ENCODE assay signal across 10 cellular contexts in genomic region chr4:41339812-41340809, GRCh38.
DNase-seq lines count a peak whose midpoint lies in the region; ATAC-seq and TF ChIP-seq lines count a peak whose summit lies in the region.
"Had no signal": no experiment of that assay in that cellular context is flagged by ENCODE, and none has a peak within 500 bp of the region (broad histone marks: within the 10 kb centered on the region; RNA-seq: fewer than 3 reads in every experiment).

No MANE protein-coding gene starts in this region.

- TF ChIP-seq POLR2A in right lobe of liver (IDR thresholded peaks at IDR 0.05): no peak

- intact Hi-C loops in right lobe of liver (cut with DNase I): no loop called here

- ATAC-seq in right lobe of liver: peak; percentile 44 to 69 (median 58)
- ATAC-seq in HG03378 (IDR thresholded peaks at IDR 0.05; ENCODE audit: unreplicated experiment): no peak

- no peaks in the 10 kb centered on the region for H3K36me3 ChIP-seq in right lobe of liver
- H3K36me3 ChIP-seq in effector memory CD4-positive, alpha-beta T cell (ENCODE audit: control insufficient read depth, insufficient read depth, low read length): no peaks in the 10 kb centered on the region

- DNase-seq in AG09309 (ENCODE audit: low read depth) (peak; percentile 84), NCI-H1694 treated with DMSO at 0.1 percent for 48 hours (lab: John Stamatoyannopoulos, UW) (peak; percentile 44), coronary artery (ENCODE audit: low spot score) (no peak), right lobe of liver (no peak), NK-92 (lab: John Stamatoyannopoulos, UW; ENCODE audit: unreplicated experiment) (no peak), DMS153 treated with DMSO at 0.1 percent for 48 hours (lab: John Stamatoyannopoulos, UW; ENCODE audit: unreplicated experiment) (no peak)
- DNase-seq in effector memory CD4-positive, alpha-beta T cell: no peak
- DNase-seq: stimulated activated CD4-positive, alpha-beta T cell treated with anti-CD3 and anti-CD28 coated beads, Interleukin-4, amount 100 ng/mL, for 1 hour had no signal

- no peaks in the 10 kb centered on the region for H3K9me3 ChIP-seq in right lobe of liver
- no peaks in the 10 kb centered on the region for H3K9me3 ChIP-seq in effector memory CD4-positive, alpha-beta T cell (ENCODE audit: control insufficient read depth, low read length)
- H3K9me3 ChIP-seq: Caco-2 had no signal

- WGBS in right lobe of liver (ENCODE audit: insufficient coverage, low coverage, low lambda C conversion rate, missing lambda C conversion rate): 60% methylated on average over 9 of the region's 10 CpGs

- H3K27ac ChIP-seq in coronary artery (no peak overlapping the region), right lobe of liver (no peak overlapping the region)
- H3K27ac ChIP-seq in effector memory CD4-positive, alpha-beta T cell (ENCODE audit: insufficient read depth, low read length, poor library complexity, severe bottlenecking): no peak overlapping the region

- TF ChIP-seq CTCF in AG09309 (IDR thresholded peaks at IDR 0.05; ENCODE audit: control insufficient read depth, insufficient read depth, low read depth, low read length, missing control alignments) (peak; percentile 15), coronary artery (IDR thresholded peaks at IDR 0.05) (peak; percentile 11), right lobe of liver (IDR thresholded peaks at IDR 0.05) (peak in 2 of 4 donors; percentile 12 to 33)

- H3K4me1 ChIP-seq in right lobe of liver: no peaks in the 10 kb centered on the region
- H3K4me1 ChIP-seq in effector memory CD4-positive, alpha-beta T cell (ENCODE audit: control insufficient read depth, insufficient read depth, low read length, poor library complexity, severe bottlenecking): no peaks in the 10 kb centered on the region
- H3K4me1 ChIP-seq: Caco-2 had no signal

- no peaks in the 10 kb centered on the region for H3K27me3 ChIP-seq in right lobe of liver
- H3K27me3 ChIP-seq in effector memory CD4-positive, alpha-beta T cell (replicated peaks; ENCODE audit: control insufficient read depth, insufficient read depth, low read length, poor library complexity, severe bottlenecking): no peaks in the 10 kb centered on the region

- H3K4me3 ChIP-seq in AG09309 (ENCODE audit: control insufficient read depth, low read depth, low read length) (no peak overlapping the region), coronary artery (no peak overlapping the region), right lobe of liver (no peak overlapping the region)
- H3K4me3 ChIP-seq in effector memory CD4-positive, alpha-beta T cell (ENCODE audit: insufficient read depth, low read depth, low read length, poor library complexity, severe bottlenecking): no peak overlapping the region

Comparison
In these comparisons a context has a peak if more than half of its experiments do, and no peak if none do; other contexts are left out.
1. DNase-seq: peak in AG09309 (single experiment) and NCI-H1694 treated with DMSO at 0.1 percent for 48 hours (single experiment); none in coronary artery (single experiment), right lobe of liver (0 of 3), NK-92 (single experiment), effector memory CD4-positive, alpha-beta T cell (0 of 3) and DMS153 treated with DMSO at 0.1 percent for 48 hours (single experiment).